In the genomic region with DNA sequence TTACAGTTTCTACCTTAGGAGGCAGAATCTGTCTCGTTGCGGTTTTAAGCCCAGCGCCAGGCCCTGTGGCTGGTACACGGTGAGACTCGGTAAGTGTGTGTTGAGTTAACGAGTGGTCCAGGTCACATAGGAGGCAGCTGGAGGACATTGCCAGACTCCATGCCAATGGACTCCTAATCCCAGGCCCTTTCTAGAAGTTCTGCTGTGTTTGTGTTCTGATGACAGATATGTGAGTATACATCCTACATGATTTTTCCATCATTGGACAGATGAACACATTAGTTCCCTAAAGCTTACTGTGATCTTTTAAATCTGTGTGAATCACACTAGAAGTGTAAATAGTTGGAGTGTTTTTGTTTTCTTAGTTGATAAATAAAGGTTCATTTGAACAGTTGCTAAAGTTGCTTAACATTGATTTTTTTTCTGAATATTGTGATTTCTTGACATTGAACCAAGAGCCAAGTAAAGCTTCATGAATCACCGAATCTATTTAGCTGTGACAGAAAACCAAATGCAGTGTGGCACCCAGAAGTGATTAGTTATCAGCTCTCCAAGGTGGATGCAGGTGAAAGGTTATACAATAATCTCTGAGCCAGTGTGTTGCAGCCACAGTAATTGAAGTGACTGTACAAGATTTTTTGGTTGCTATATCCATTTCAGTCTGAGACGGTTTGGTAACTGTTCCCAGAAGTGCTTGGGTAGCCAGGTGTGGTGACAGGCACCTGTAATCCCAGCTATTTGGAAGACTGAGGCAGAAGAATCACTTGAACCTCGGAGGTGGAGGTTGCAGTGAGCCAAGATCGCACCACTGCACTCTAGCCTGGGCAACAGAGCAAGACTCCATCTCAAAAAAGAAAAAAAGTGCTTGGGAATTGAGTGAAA, we compare ENCODE assay signal across 1 cellular context.
TF ChIP-seq lines count a peak whose summit lies in the region.

No MANE protein-coding gene starts in this region.

TF ChIP-seq in IMR-90, 13 proteins besides CTCF, POLR2A, EP300 and RAD21:
- TF ChIP-seq FOS (IDR thresholded peaks at IDR 0.05; ENCODE audit: low read depth, low read length), result no peak
- TF ChIP-seq BHLHE40 (IDR thresholded peaks at IDR 0.05; ENCODE audit: low read depth, low read length), result no peak
- no peak for TF ChIP-seq RFX5 (IDR thresholded peaks at IDR 0.05; ENCODE audit: low read depth, low read length)
- TF ChIP-seq CHD1 (IDR thresholded peaks at IDR 0.05; ENCODE audit: low read depth, low read length), result no peak
- TF ChIP-seq MAFK (IDR thresholded peaks at IDR 0.05; ENCODE audit: low read depth, low read length), result no peak
- TF ChIP-seq, protein P1, sequence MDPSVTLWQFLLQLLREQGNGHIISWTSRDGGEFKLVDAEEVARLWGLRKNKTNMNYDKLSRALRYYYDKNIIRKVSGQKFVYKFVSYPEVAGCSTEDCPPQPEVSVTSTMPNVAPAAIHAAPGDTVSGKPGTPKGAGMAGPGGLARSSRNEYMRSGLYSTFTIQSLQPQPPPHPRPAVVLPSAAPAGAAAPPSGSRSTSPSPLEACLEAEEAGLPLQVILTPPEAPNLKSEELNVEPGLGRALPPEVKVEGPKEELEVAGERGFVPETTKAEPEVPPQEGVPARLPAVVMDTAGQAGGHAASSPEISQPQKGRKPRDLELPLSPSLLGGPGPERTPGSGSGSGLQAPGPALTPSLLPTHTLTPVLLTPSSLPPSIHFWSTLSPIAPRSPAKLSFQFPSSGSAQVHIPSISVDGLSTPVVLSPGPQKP (IDR thresholded peaks at IDR 0.05; ENCODE audit: borderline replicate concordance, low read depth, low read length), result no peak
- no peak for TF ChIP-seq MAZ (IDR thresholded peaks at IDR 0.05; ENCODE audit: borderline replicate concordance, low read depth, low read length)
- no peak for TF ChIP-seq USF2 (IDR thresholded peaks at IDR 0.05; ENCODE audit: low read depth, low read length)
- no peak for TF ChIP-seq NFE2L2 (IDR thresholded peaks at IDR 0.05; ENCODE audit: low read depth, low read length)
- no peak for TF ChIP-seq SMC3 (IDR thresholded peaks at IDR 0.05; ENCODE audit: low read depth, low read length)
- no peak for TF ChIP-seq RCOR1 (IDR thresholded peaks at IDR 0.05; ENCODE audit: insufficient replicate concordance, low read length)
- TF ChIP-seq MXI1 (IDR thresholded peaks at IDR 0.05; ENCODE audit: borderline replicate concordance, low read depth, low read length), result no peak
